Comparison of ENCODE assay signal across 9 cellular contexts in genomic region chr10:79248341-79248931, GRCh38.
A peak's percentile ranks its signal among the peaks of the same experiment; 100 is the strongest.
DNase-seq lines count a peak whose midpoint lies in the region; ATAC-seq and TF ChIP-seq lines count a peak whose summit lies in the region.
"Had no signal": no experiment of that assay in that cellular context is flagged by ENCODE, and none has a peak within 500 bp of the region (broad histone marks: within the 10 kb centered on the region; RNA-seq: fewer than 3 reads in every experiment).

No MANE protein-coding gene starts in this region.

- no peak for TF ChIP-seq CTCF in activated B cell treated with CpG ODN at 0.5 μM for 24 hours (IDR thresholded peaks at IDR 0.05)

- H3K4me3 Mint-ChIP-seq in activated B cell treated with CpG ODN at 0.5 μM for 24 hours = peak overlapping the region; percentile 79

- DNase-seq in activated B cell treated with CpG ODN at 0.5 μM for 24 hours = peak; percentile 74
- DNase-seq in left cardiac atrium = peak; percentile 66
- DNase-seq in stimulated activated CD8-positive, alpha-beta memory T cell treated with anti-CD3 and anti-CD28 coated beads, Interleukin-4, amount 100 ng/mL, for 48 hours = peak; percentile 47
- DNase-seq in NCI-H2081 treated with DMSO at 0.1 percent for 48 hours (lab: John Stamatoyannopoulos, UW) = no peak
- no peak for DNase-seq in NCI-H1092 (lab: John Stamatoyannopoulos, UW)
- DNase-seq: OCI-M1 had no signal

- peak overlapping the region; percentile 98 for H3K27ac Mint-ChIP-seq in activated B cell treated with CpG ODN at 0.5 μM for 24 hours

- CTCF ChIA-PET in activated B cell treated with CpG ODN at 0.5 μM for 24 hours (lab: Charles Lee) = interaction anchor here (1.1 to 2.2 kb wide), 4 partner anchors 19 to 126 kb away, joined by 3 to 15 read pairs (median 4); no protein-coding TSS in a partner anchor

- intact Hi-C loops in activated B cell treated with CpG ODN at 0.5 μM for 24 hours (cut with micrococcal nuclease) (loop anchor here (2.0 to 10.0 kb wide), 8 partner anchors 82 to 1374 kb away; partner anchors contain the start of genes TSPAN14, ZCCHC24 and ZMIZ1), left cardiac atrium (cut with DNase I) (no loop called here)

- peaks cover 5% of the 10 kb centered on the region for H3K36me3 Mint-ChIP-seq in activated B cell treated with CpG ODN at 0.5 μM for 24 hours (ENCODE audit: low read depth)

- TF ChIP-seq POLR2A in GM19193 (IDR thresholded peaks at IDR 0.05; ENCODE audit: extremely low read depth, insufficient read depth, insufficient read length) = peak; percentile 41

- ATAC-seq in activated B cell treated with CpG ODN at 0.5 μM for 24 hours (ENCODE audit: low read depth) (peak; percentile 8), left cardiac atrium (no peak), HG03175 (IDR thresholded peaks at IDR 0.05; ENCODE audit: unreplicated experiment) (no peak), HG03442 (IDR thresholded peaks at IDR 0.05; ENCODE audit: unreplicated experiment) (no peak)

- POLR2A ChIA-PET in activated B cell treated with CpG ODN at 0.5 μM for 24 hours (lab: Charles Lee) = interaction anchor here (1.0 to 12.4 kb wide), 13 partner anchors 12 to 1214 kb away, joined by 3 to 350 read pairs (median 10); partner anchors contain the start of genes ANXA11, PPIF and RPS24

- H3K4me1 Mint-ChIP-seq in activated B cell treated with CpG ODN at 0.5 μM for 24 hours = peaks cover 98% of the 10 kb centered on the region

- no peaks in the 10 kb centered on the region for H3K9me3 Mint-ChIP-seq in activated B cell treated with CpG ODN at 0.5 μM for 24 hours

- no peaks in the 10 kb centered on the region for H3K27me3 Mint-ChIP-seq in activated B cell treated with CpG ODN at 0.5 μM for 24 hours

Comparison
In these comparisons a context has a peak if more than half of its experiments do, and no peak if none do; other contexts are left out.
1. DNase-seq: peak in activated B cell treated with CpG ODN at 0.5 μM for 24 hours (single experiment), left cardiac atrium (single experiment) and stimulated activated CD8-positive, alpha-beta memory T cell treated with anti-CD3 and anti-CD28 coated beads, Interleukin-4, amount 100 ng/mL, for 48 hours (single experiment); none in NCI-H2081 treated with DMSO at 0.1 percent for 48 hours (single experiment) and NCI-H1092 (single experiment).